In genomic region chr1:19974822-19975416, GRCh38 we compare ENCODE assay signal across 8 cellular contexts. TPM values are rescaled to one million over a fixed set of nuclear protein-coding genes. Genes with fewer than 3 reads are reported as not detected.
DNase-seq lines count a peak whose midpoint lies in the region; ATAC-seq and TF ChIP-seq lines count a peak whose summit lies in the region.

No MANE protein-coding gene starts in this region.

- no peaks in the 10 kb centered on the region for H3K9me3 Mint-ChIP-seq in activated CD8-positive, alpha-beta T cell treated with anti-CD3 and anti-CD28 coated beads for 36 hours
- peaks cover 2% of the 10 kb centered on the region for H3K9me3 Mint-ChIP-seq in progenitor cell of endocrine pancreas (ENCODE audit: low read depth)

- no peaks in the 10 kb centered on the region for H3K4me1 Mint-ChIP-seq in activated CD8-positive, alpha-beta T cell treated with anti-CD3 and anti-CD28 coated beads for 36 hours (ENCODE audit: low read depth)
- peaks cover 7% of the 10 kb centered on the region for H3K4me1 Mint-ChIP-seq in progenitor cell of endocrine pancreas (ENCODE audit: low read depth)

- POLR2A ChIA-PET in activated CD8-positive, alpha-beta T cell treated with anti-CD3 and anti-CD28 coated beads for 36 hours (lab: Charles Lee) = no interaction called here

- H3K36me3 Mint-ChIP-seq in activated CD8-positive, alpha-beta T cell treated with anti-CD3 and anti-CD28 coated beads for 36 hours (ENCODE audit: low read depth) = no peaks in the 10 kb centered on the region
- no peaks in the 10 kb centered on the region for H3K36me3 Mint-ChIP-seq in progenitor cell of endocrine pancreas (ENCODE audit: insufficient read depth)

- peaks cover 23% of the 10 kb centered on the region for H3K27me3 Mint-ChIP-seq in activated CD8-positive, alpha-beta T cell treated with anti-CD3 and anti-CD28 coated beads for 36 hours
- H3K27me3 Mint-ChIP-seq in progenitor cell of endocrine pancreas = peaks cover 34% of the 10 kb centered on the region

- DNase-seq in Right ventricle myocardium inferior (ENCODE audit: missing footprints) (no peak), cardiac septum (ENCODE audit: low spot score) (no peak), NCI-H1694 (lab: John Stamatoyannopoulos, UW) (peak; percentile 44), glomerular visceral epithelial cell (ENCODE audit: extremely low spot score) (peak; percentile 45), progenitor cell of endocrine pancreas (ENCODE audit: low spot score, unreplicated experiment) (no peak)
- peak; percentile 30 for DNase-seq in activated CD8-positive, alpha-beta T cell treated with anti-CD3 and anti-CD28 coated beads for 36 hours

- intact Hi-C loops in Right ventricle myocardium inferior (cut with DNase I) = loop anchor here (5.0 to 10.0 kb wide), 4 partner anchors 52 to 177 kb away; partner anchors contain the start of gene PLA2G5
- intact Hi-C loops in cardiac septum (cut with DNase I) = loop anchor here (2.0 to 5.0 kb wide), 2 partner anchors 178 to 517 kb away; no protein-coding TSS in a partner anchor
- intact Hi-C loops in activated CD8-positive, alpha-beta T cell treated with anti-CD3 and anti-CD28 coated beads for 36 hours (cut with micrococcal nuclease) = no loop called here

- ATAC-seq in Right ventricle myocardium inferior (peak; percentile 82), GM18511 (IDR thresholded peaks at IDR 0.05; ENCODE audit: unreplicated experiment) (no peak), GM21825 (IDR thresholded peaks at IDR 0.05; ENCODE audit: unreplicated experiment) (no peak)
- ATAC-seq in activated CD8-positive, alpha-beta T cell treated with anti-CD3 and anti-CD28 coated beads for 36 hours = peak; percentile 79

- no peak overlapping the region for H3K27ac Mint-ChIP-seq in activated CD8-positive, alpha-beta T cell treated with anti-CD3 and anti-CD28 coated beads for 36 hours
- H3K27ac Mint-ChIP-seq in progenitor cell of endocrine pancreas = no peak overlapping the region

- no peak overlapping the region for H3K4me3 Mint-ChIP-seq in activated CD8-positive, alpha-beta T cell treated with anti-CD3 and anti-CD28 coated beads for 36 hours
- H3K4me3 Mint-ChIP-seq in progenitor cell of endocrine pancreas (ENCODE audit: low read depth) = no peak overlapping the region

- peak; percentile 37 for TF ChIP-seq CTCF in activated CD8-positive, alpha-beta T cell treated with anti-CD3 and anti-CD28 coated beads for 36 hours (IDR thresholded peaks at IDR 0.05)
- peak; percentile 68 for TF ChIP-seq CTCF in progenitor cell of endocrine pancreas (IDR thresholded peaks at IDR 0.05; ENCODE audit: unreplicated experiment)

- CTCF ChIA-PET in activated CD8-positive, alpha-beta T cell treated with anti-CD3 and anti-CD28 coated beads for 36 hours (lab: Charles Lee) = interaction anchor here (1.1 to 2.5 kb wide), 7 partner anchors 23 to 518 kb away, joined by 3 to 14 read pairs (median 3); no protein-coding TSS in a partner anchor

RNA-seq across cellular contexts. Expression of gene PLA2G2A, which starts 4.5 kb away (rescaled TPM):
- total RNA-seq in Right ventricle myocardium inferior (332 TPM), cardiac septum (59.6 TPM), progenitor cell of endocrine pancreas (2.0 and 2.4 TPM in 2 replicates)
- total RNA-seq in activated CD8-positive, alpha-beta T cell treated with anti-CD3 and anti-CD28 coated beads for 36 hours = not detected

RNA-seq across cellular contexts. Expression of gene PLA2G2E, which starts 51.5 kb away (rescaled TPM):
- total RNA-seq in Right ventricle myocardium inferior = not detected
- not detected for total RNA-seq in cardiac septum
- not detected for total RNA-seq in activated CD8-positive, alpha-beta T cell treated with anti-CD3 and anti-CD28 coated beads for 36 hours
- total RNA-seq in progenitor cell of endocrine pancreas = not detected in 2 replicates

Comparison
In these comparisons a context has a peak if more than half of its experiments do, and no peak if none do; other contexts are left out.
1. ATAC-seq: peak in Right ventricle myocardium inferior (single experiment) and activated CD8-positive, alpha-beta T cell treated with anti-CD3 and anti-CD28 coated beads for 36 hours (single experiment); none in GM18511 (single experiment) and GM21825 (single experiment).
2. DNase-seq: peak in NCI-H1694 (single experiment), activated CD8-positive, alpha-beta T cell treated with anti-CD3 and anti-CD28 coated beads for 36 hours (single experiment) and glomerular visceral epithelial cell (single experiment); none in Right ventricle myocardium inferior (single experiment), cardiac septum (single experiment) and progenitor cell of endocrine pancreas (single experiment).
3. RNA of gene PLA2G2A, which starts 4.5 kb away (total RNA-seq): 332 TPM in Right ventricle myocardium inferior (single experiment) and 59.6 TPM in cardiac septum (single experiment); 2.0 to 2.4 TPM in progenitor cell of endocrine pancreas and not detected in activated CD8-positive, alpha-beta T cell treated with anti-CD3 and anti-CD28 coated beads for 36 hours; every median in the first group is over 10 times any median in the second.